16 cellular contexts compared by ENCODE assay signal in the genomic region with DNA sequence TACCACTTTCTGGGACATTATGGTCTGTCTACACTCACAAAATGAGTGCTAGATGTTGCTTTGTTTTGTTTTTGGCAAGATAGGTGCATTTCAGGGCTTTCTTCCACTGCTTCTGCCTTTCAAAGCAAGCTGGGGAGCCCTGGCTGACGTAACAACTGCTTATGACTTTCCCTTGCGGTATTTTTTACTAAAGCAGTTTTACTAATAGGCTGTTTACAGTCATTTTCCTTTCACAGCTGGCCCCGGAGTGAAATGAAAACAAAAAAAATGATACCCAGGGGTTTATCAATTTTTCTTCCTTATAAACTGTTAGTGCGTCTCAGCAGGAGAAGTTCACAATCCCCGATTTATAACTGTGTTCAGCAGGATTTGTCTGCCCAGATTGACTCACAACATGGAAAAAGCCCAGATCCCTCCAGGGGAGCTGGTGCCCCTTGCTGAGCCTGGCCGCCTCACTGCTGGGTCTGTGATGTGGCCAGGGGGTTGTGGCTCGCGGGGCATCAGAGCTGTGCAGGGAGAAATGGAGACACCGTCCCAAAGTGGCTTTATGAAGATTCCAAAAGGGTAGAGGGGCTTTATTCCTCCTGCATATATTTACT.
A peak's percentile ranks its signal among the peaks of the same experiment; 100 is the strongest.
DNase-seq lines count a peak whose midpoint lies in the region; ATAC-seq and TF ChIP-seq lines count a peak whose summit lies in the region.
"Had no signal": no experiment of that assay in that cellular context is flagged by ENCODE, and none has a peak within 500 bp of the region (broad histone marks: within the 10 kb centered on the region; RNA-seq: fewer than 3 reads in every experiment).

No MANE protein-coding gene starts in this region.

- DNase-seq in AG09319 (ENCODE audit: extremely low read depth, low read depth) (peak; percentile 18), M059J (ENCODE audit: low read depth) (peak; percentile 55), fibroblast of lung (ENCODE audit: low read depth in 2 of 2) (peak; percentile 56 to 86), osteoblast (ENCODE audit: insufficient read length, low spot score, missing footprints) (peak; percentile 32), OCI-LY7 (ENCODE audit: low spot score) (no peak), HuH-7 (ENCODE audit: low spot score) (no peak)
- DNase-seq in stimulated activated CD4-positive, alpha-beta T cell treated with anti-CD3 and anti-CD28 coated beads, Interleukin-4, amount 100 ng/mL, for 1 hour = no peak
- DNase-seq: activated CD4-positive, alpha-beta T cell treated with anti-CD3 and anti-CD28 coated beads, Interleukin-2, amount 50 U/mL, for 4 hours; activated naive CD4-positive, alpha-beta T cell; amygdala; NCI-H1436 treated with DMSO at 0.1 percent for 48 hours; OCI-M1; SHP77 treated with DMSO at 0.1 percent for 48 hours had no signal

- H3K4me3 ChIP-seq in fibroblast of lung (replicated peaks in 1 of 4; ENCODE audit: control extremely low read depth in 1 of 4, insufficient read depth in 1 of 4, low read depth in 3 of 4, low read length in 4 of 4) (no peak overlapping the region), osteoblast (ENCODE audit: insufficient read depth, low read length) (peak overlapping the region; percentile 9), OCI-LY7 (ENCODE audit: low read depth, low read length, poor library complexity, severe bottlenecking) (no peak overlapping the region)
- H3K4me3 ChIP-seq: suprapubic skin had no signal

- BruUV-seq in OCI-LY7 (replicated peaks; lab: Mats Ljungman, UMichigan) = no TSS peak

- TF ChIP-seq CTCF in AG09319 (IDR thresholded peaks at IDR 0.05; ENCODE audit: low read depth, low read length) (no peak), fibroblast of lung (conservative IDR thresholded peaks at IDR 0.05 in 1 of 2, IDR thresholded peaks at IDR 0.05 in 1 of 2; ENCODE audit: low read depth in 1 of 2, low read length in 2 of 2) (no peak), osteoblast (IDR thresholded peaks at IDR 0.05; ENCODE audit: extremely low read depth, low read depth, low read length) (no peak), OCI-LY7 (conservative IDR thresholded peaks at IDR 0.05; ENCODE audit: low read length) (no peak)

- intact Hi-C loops in OCI-LY7 (cut with micrococcal nuclease; ENCODE audit: unreplicated experiment) = no loop called here

- H3K79me2 ChIP-seq in fibroblast of lung (ENCODE audit: control insufficient read depth, insufficient read depth, low read length) = no peaks in the 10 kb centered on the region
- H3K79me2 ChIP-seq in osteoblast (ENCODE audit: insufficient read depth, low read length) = no peaks in the 10 kb centered on the region
- H3K79me2 ChIP-seq in OCI-LY7 (ENCODE audit: insufficient read depth, low read depth, low read length) = no peaks in the 10 kb centered on the region

- CTCF ChIA-PET in OCI-LY7 (lab: Charles Lee; ENCODE audit: unreplicated experiment) = no interaction called here

- H3K4me1 ChIP-seq in fibroblast of lung (ENCODE audit: control insufficient read depth, extremely low read depth, insufficient read depth, low read length) (no peaks in the 10 kb centered on the region), osteoblast (ENCODE audit: insufficient read depth, low read length) (peaks cover 10% of the 10 kb centered on the region), OCI-LY7 (ENCODE audit: insufficient read depth, low read length, poor library complexity, severe bottlenecking) (no peaks in the 10 kb centered on the region)
- H3K4me1 ChIP-seq: suprapubic skin had no signal

- H3K36me3 ChIP-seq in fibroblast of lung (ENCODE audit: control insufficient read depth, insufficient read depth, low read length) = no peaks in the 10 kb centered on the region
- H3K36me3 ChIP-seq in osteoblast (ENCODE audit: insufficient read depth, low read length) = no peaks in the 10 kb centered on the region
- no peaks in the 10 kb centered on the region for H3K36me3 ChIP-seq in OCI-LY7 (ENCODE audit: insufficient read depth, low read length)
- H3K36me3 ChIP-seq: suprapubic skin had no signal

- no peaks in the 10 kb centered on the region for H3K27me3 ChIP-seq in fibroblast of lung (ENCODE audit: control insufficient read depth, insufficient read depth, low read length)
- no peaks in the 10 kb centered on the region for H3K27me3 ChIP-seq in osteoblast (ENCODE audit: insufficient read depth, low read length)
- H3K27me3 ChIP-seq: suprapubic skin had no signal

- H2AFZ ChIP-seq in fibroblast of lung (ENCODE audit: low read length) = no peak overlapping the region
- peak overlapping the region; percentile 79 for H2AFZ ChIP-seq in osteoblast (ENCODE audit: low read length)
- H2AFZ ChIP-seq in OCI-LY7 (ENCODE audit: low read length) = no peak overlapping the region

- no peak overlapping the region for H3K9ac ChIP-seq in fibroblast of lung (ENCODE audit: insufficient read depth, low read length)

- H3K27ac ChIP-seq in fibroblast of lung (ENCODE audit: insufficient read depth, low read length) = no peak overlapping the region
- H3K27ac ChIP-seq in osteoblast (ENCODE audit: low read depth, low read length) = peak overlapping the region; percentile 48
- H3K27ac ChIP-seq in OCI-LY7 (ENCODE audit: low read depth, low read length, poor library complexity, severe bottlenecking) = no peak overlapping the region
- H3K27ac ChIP-seq: suprapubic skin, VCaP had no signal

- H3K4me2 ChIP-seq in fibroblast of lung (ENCODE audit: extremely low read depth, insufficient read depth, low read length) (no peak overlapping the region), osteoblast (ENCODE audit: insufficient read depth, low read length) (peak overlapping the region; percentile 66), OCI-LY7 (ENCODE audit: low read length) (no peak overlapping the region)

- ATAC-seq in GM21786 (IDR thresholded peaks at IDR 0.05; ENCODE audit: unreplicated experiment) = no peak

- H3K9me3 ChIP-seq in fibroblast of lung (ENCODE audit: control insufficient read depth, insufficient read depth, low read depth, low read length) (no peaks in the 10 kb centered on the region), osteoblast (ENCODE audit: low read depth, low read length) (no peaks in the 10 kb centered on the region), OCI-LY7 (ENCODE audit: low read length) (no peaks in the 10 kb centered on the region)
- H3K9me3 ChIP-seq: suprapubic skin had no signal

- POLR2A ChIA-PET in OCI-LY7 (lab: Charles Lee) = interaction anchor here (0.7 kb wide), 1 partner anchor 279 kb away, joined by 3 read pairs; no protein-coding TSS in a partner anchor

- no peaks in the 10 kb centered on the region for H4K20me1 ChIP-seq in fibroblast of lung (ENCODE audit: control insufficient read depth, extremely low read depth, insufficient read depth, low read length)
- H4K20me1 ChIP-seq in osteoblast (ENCODE audit: insufficient read depth, low read length) = no peaks in the 10 kb centered on the region
- no peaks in the 10 kb centered on the region for H4K20me1 ChIP-seq in OCI-LY7 (ENCODE audit: insufficient read depth, low read length)

- no peaks in the 10 kb centered on the region for H3K9me2 ChIP-seq in OCI-LY7 (ENCODE audit: insufficient read depth, low read length)

Comparison
In these comparisons a context has a peak if more than half of its experiments do, and no peak if none do; other contexts are left out.
1. DNase-seq: peak in AG09319 (single experiment), M059J (single experiment), fibroblast of lung (2 of 2) and osteoblast (single experiment); none in OCI-LY7 (single experiment), HuH-7 (single experiment) and stimulated activated CD4-positive, alpha-beta T cell treated with anti-CD3 and anti-CD28 coated beads, Interleukin-4, amount 100 ng/mL, for 1 hour (single experiment).